ENCODE assay signal across 9 cellular contexts in genomic region chr1:225847610-225848009, GRCh38. TPM values are rescaled to one million over a fixed set of nuclear protein-coding genes. Genes with fewer than 3 reads are reported as not detected.
A peak's percentile ranks its signal among the peaks of the same experiment; 100 is the strongest.
DNase-seq lines count a peak whose midpoint lies in the region; ATAC-seq and TF ChIP-seq lines count a peak whose summit lies in the region.
"Had no signal": no experiment of that assay in that cellular context is flagged by ENCODE, and none has a peak within 500 bp of the region (broad histone marks: within the 10 kb centered on the region; RNA-seq: fewer than 3 reads in every experiment).

No MANE protein-coding gene starts in this region.

- POLR2A ChIA-PET in activated CD8-positive, alpha-beta T cell treated with anti-CD3 and anti-CD28 coated beads for 36 hours (lab: Charles Lee): interaction anchor here (1.0 to 1.3 kb wide), 3 partner anchors 33 to 270 kb away, joined by 3 read pairs; partner anchors contain the start of gene SRP9
- POLR2A ChIA-PET in activated CD8-positive, alpha-beta T cell treated with anti-CD3 and anti-CD28 coated beads, Interleukin-2, amount 10 ng/mL, durations not matched to agents 7 days and 5 days (lab: Charles Lee): interaction anchor here (0.9 to 1.0 kb wide), 3 partner anchors 12 to 38 kb away, joined by 3 read pairs; partner anchors contain the start of gene EPHX1

- H3K4me3 Mint-ChIP-seq in activated CD8-positive, alpha-beta T cell treated with anti-CD3 and anti-CD28 coated beads for 36 hours: no peak overlapping the region
- H3K4me3 Mint-ChIP-seq in activated CD8-positive, alpha-beta T cell treated with anti-CD3 and anti-CD28 coated beads, Interleukin-2, amount 10 ng/mL, durations not matched to agents 7 days and 5 days: no peak overlapping the region
- no peak overlapping the region for H3K4me3 Mint-ChIP-seq in activated T-helper 17 cell treated with anti-CD3 and anti-CD28 coated beads, Interleukin-2, amount 50 U/mL, for 72 hours
- peak overlapping the region; percentile 36 for H3K4me3 Mint-ChIP-seq in stimulated activated effector memory CD8-positive, alpha-beta T cell treated with anti-CD3 and anti-CD28 coated beads, Interleukin-12 subunit alpha, Interleukin-12 subunit beta, amount 100 ng/mL, for 72 hours

- no peak for DNase-seq in activated CD8-positive, alpha-beta T cell treated with anti-CD3 and anti-CD28 coated beads for 36 hours
- DNase-seq in activated CD8-positive, alpha-beta T cell treated with anti-CD3 and anti-CD28 coated beads, Interleukin-2, amount 10 ng/mL, durations not matched to agents 7 days and 5 days: no peak
- no peak for DNase-seq in stimulated activated effector memory CD8-positive, alpha-beta T cell treated with anti-CD3 and anti-CD28 coated beads, Interleukin-12 subunit alpha, Interleukin-12 subunit beta, amount 100 ng/mL, for 72 hours (ENCODE audit: low spot score in 2 of 2)

- no peaks in the 10 kb centered on the region for H3K27me3 Mint-ChIP-seq in activated CD8-positive, alpha-beta T cell treated with anti-CD3 and anti-CD28 coated beads for 36 hours
- H3K27me3 Mint-ChIP-seq in activated CD8-positive, alpha-beta T cell treated with anti-CD3 and anti-CD28 coated beads, Interleukin-2, amount 10 ng/mL, durations not matched to agents 7 days and 5 days (ENCODE audit: low read depth): no peaks in the 10 kb centered on the region
- H3K27me3 Mint-ChIP-seq in activated T-helper 17 cell treated with anti-CD3 and anti-CD28 coated beads, Interleukin-2, amount 50 U/mL, for 72 hours: no peaks in the 10 kb centered on the region

- H3K27ac Mint-ChIP-seq in activated CD8-positive, alpha-beta T cell treated with anti-CD3 and anti-CD28 coated beads for 36 hours: peak overlapping the region; percentile 72
- H3K27ac Mint-ChIP-seq in activated CD8-positive, alpha-beta T cell treated with anti-CD3 and anti-CD28 coated beads, Interleukin-2, amount 10 ng/mL, durations not matched to agents 7 days and 5 days: no peak overlapping the region
- H3K27ac Mint-ChIP-seq in activated T-helper 17 cell treated with anti-CD3 and anti-CD28 coated beads, Interleukin-2, amount 50 U/mL, for 72 hours: peak overlapping the region; percentile 80
- H3K27ac Mint-ChIP-seq in stimulated activated effector memory CD8-positive, alpha-beta T cell treated with anti-CD3 and anti-CD28 coated beads, Interleukin-12 subunit alpha, Interleukin-12 subunit beta, amount 100 ng/mL, for 72 hours: peak overlapping the region; percentile 92

- intact Hi-C loops in activated CD8-positive, alpha-beta T cell treated with anti-CD3 and anti-CD28 coated beads for 36 hours (cut with micrococcal nuclease): no loop called here

- no peak for ATAC-seq in activated CD8-positive, alpha-beta T cell treated with anti-CD3 and anti-CD28 coated beads for 36 hours
- no peak for ATAC-seq in activated CD8-positive, alpha-beta T cell treated with anti-CD3 and anti-CD28 coated beads, Interleukin-2, amount 10 ng/mL, durations not matched to agents 7 days and 5 days
- peak; percentile 1 for ATAC-seq in HG03342 (IDR thresholded peaks at IDR 0.05; ENCODE audit: unreplicated experiment)
- no peak for ATAC-seq in activated T-helper 17 cell treated with anti-CD3 and anti-CD28 coated beads, Interleukin-2, amount 50 U/mL, for 72 hours (replicated peaks)
- ATAC-seq in stimulated activated effector memory CD8-positive, alpha-beta T cell treated with anti-CD3 and anti-CD28 coated beads, Interleukin-12 subunit alpha, Interleukin-12 subunit beta, amount 100 ng/mL, for 72 hours: no peak
- ATAC-seq in HG03159 (IDR thresholded peaks at IDR 0.05; ENCODE audit: unreplicated experiment): no peak
- no peak for ATAC-seq in GM19023 (IDR thresholded peaks at IDR 0.05; ENCODE audit: unreplicated experiment)
- no peak for ATAC-seq in HG03520 (IDR thresholded peaks at IDR 0.05; ENCODE audit: unreplicated experiment)

- H3K36me3 Mint-ChIP-seq in activated CD8-positive, alpha-beta T cell treated with anti-CD3 and anti-CD28 coated beads for 36 hours (ENCODE audit: low read depth): peaks cover 33% of the 10 kb centered on the region
- H3K36me3 Mint-ChIP-seq in activated CD8-positive, alpha-beta T cell treated with anti-CD3 and anti-CD28 coated beads, Interleukin-2, amount 10 ng/mL, durations not matched to agents 7 days and 5 days (ENCODE audit: low read depth): peaks cover 54% of the 10 kb centered on the region
- peaks cover 51% of the 10 kb centered on the region for H3K36me3 Mint-ChIP-seq in activated T-helper 17 cell treated with anti-CD3 and anti-CD28 coated beads, Interleukin-2, amount 50 U/mL, for 72 hours (ENCODE audit: low read depth)
- peaks cover 74% of the 10 kb centered on the region for H3K36me3 Mint-ChIP-seq in stimulated activated effector memory CD8-positive, alpha-beta T cell treated with anti-CD3 and anti-CD28 coated beads, Interleukin-12 subunit alpha, Interleukin-12 subunit beta, amount 100 ng/mL, for 72 hours

- H3K9me3 Mint-ChIP-seq in activated CD8-positive, alpha-beta T cell treated with anti-CD3 and anti-CD28 coated beads for 36 hours: no peaks in the 10 kb centered on the region
- no peaks in the 10 kb centered on the region for H3K9me3 Mint-ChIP-seq in activated CD8-positive, alpha-beta T cell treated with anti-CD3 and anti-CD28 coated beads, Interleukin-2, amount 10 ng/mL, durations not matched to agents 7 days and 5 days (ENCODE audit: insufficient read depth)
- no peaks in the 10 kb centered on the region for H3K9me3 Mint-ChIP-seq in activated T-helper 17 cell treated with anti-CD3 and anti-CD28 coated beads, Interleukin-2, amount 50 U/mL, for 72 hours
- no peaks in the 10 kb centered on the region for H3K9me3 Mint-ChIP-seq in stimulated activated effector memory CD8-positive, alpha-beta T cell treated with anti-CD3 and anti-CD28 coated beads, Interleukin-12 subunit alpha, Interleukin-12 subunit beta, amount 100 ng/mL, for 72 hours

- CTCF ChIA-PET in activated CD8-positive, alpha-beta T cell treated with anti-CD3 and anti-CD28 coated beads for 36 hours (lab: Charles Lee): interaction anchor here (1.2 kb wide), 1 partner anchor 13 kb away, joined by 3 read pairs; no protein-coding TSS in a partner anchor
- CTCF ChIA-PET in activated CD8-positive, alpha-beta T cell treated with anti-CD3 and anti-CD28 coated beads, Interleukin-2, amount 10 ng/mL, durations not matched to agents 7 days and 5 days (lab: Charles Lee): interaction anchor here (1.0 to 1.7 kb wide), 3 partner anchors 13 to 373 kb away, joined by 3 to 7 read pairs (median 5); partner anchors contain the start of gene SRP9

- peaks cover 52% of the 10 kb centered on the region for H3K4me1 Mint-ChIP-seq in activated CD8-positive, alpha-beta T cell treated with anti-CD3 and anti-CD28 coated beads for 36 hours (ENCODE audit: low read depth)
- H3K4me1 Mint-ChIP-seq in activated CD8-positive, alpha-beta T cell treated with anti-CD3 and anti-CD28 coated beads, Interleukin-2, amount 10 ng/mL, durations not matched to agents 7 days and 5 days (ENCODE audit: low read depth): peaks cover 43% of the 10 kb centered on the region
- peaks cover 13% of the 10 kb centered on the region for H3K4me1 Mint-ChIP-seq in activated T-helper 17 cell treated with anti-CD3 and anti-CD28 coated beads, Interleukin-2, amount 50 U/mL, for 72 hours
- H3K4me1 Mint-ChIP-seq in stimulated activated effector memory CD8-positive, alpha-beta T cell treated with anti-CD3 and anti-CD28 coated beads, Interleukin-12 subunit alpha, Interleukin-12 subunit beta, amount 100 ng/mL, for 72 hours: peaks cover 64% of the 10 kb centered on the region

- TF ChIP-seq CTCF in activated CD8-positive, alpha-beta T cell treated with anti-CD3 and anti-CD28 coated beads for 36 hours (IDR thresholded peaks at IDR 0.05): no peak

RNA-seq across cellular contexts. Expression of gene TMEM63A, which starts 34.6 kb away (rescaled TPM):
- total RNA-seq in activated CD8-positive, alpha-beta T cell treated with anti-CD3 and anti-CD28 coated beads for 36 hours: 10 to 100 TPM; 51.4 to 54.6 TPM
- 10 to 100 TPM; 83.5 to 85.8 TPM for total RNA-seq in activated CD8-positive, alpha-beta T cell treated with anti-CD3 and anti-CD28 coated beads, Interleukin-2, amount 10 ng/mL, durations not matched to agents 7 days and 5 days
- 100 to 1,000 TPM in 1 of 2 donors, 10 to 100 TPM in 1; 74.9 to 242 TPM for total RNA-seq in activated T-helper 17 cell treated with anti-CD3 and anti-CD28 coated beads, Interleukin-2, amount 50 U/mL, for 72 hours

RNA-seq across cellular contexts. Expression of gene EPHX1, which starts 37.7 kb away (rescaled TPM):
- 1 to 10 TPM; 2.1 to 3.6 TPM for total RNA-seq in activated CD8-positive, alpha-beta T cell treated with anti-CD3 and anti-CD28 coated beads for 36 hours
- total RNA-seq in activated CD8-positive, alpha-beta T cell treated with anti-CD3 and anti-CD28 coated beads, Interleukin-2, amount 10 ng/mL, durations not matched to agents 7 days and 5 days: 1 to 10 TPM; 1.5 to 2.0 TPM
- total RNA-seq in activated T-helper 17 cell treated with anti-CD3 and anti-CD28 coated beads, Interleukin-2, amount 50 U/mL, for 72 hours: 1 to 10 TPM; 1.5 to 1.7 TPM

RNA-seq across cellular contexts. Expression of gene LEFTY1, which starts 41.3 kb away (rescaled TPM):
- under 1 TPM; 0.16 to 0.83 TPM for total RNA-seq in activated CD8-positive, alpha-beta T cell treated with anti-CD3 and anti-CD28 coated beads for 36 hours
- not detected for total RNA-seq in activated CD8-positive, alpha-beta T cell treated with anti-CD3 and anti-CD28 coated beads, Interleukin-2, amount 10 ng/mL, durations not matched to agents 7 days and 5 days
- total RNA-seq in activated T-helper 17 cell treated with anti-CD3 and anti-CD28 coated beads, Interleukin-2, amount 50 U/mL, for 72 hours: not detected
- total RNA-seq: dermis microvascular lymphatic vessel endothelial cell had no signal
